8 cellular contexts compared by ENCODE assay signal in genomic region chr2:6917071-6917760, GRCh38. TPM values are rescaled to one million over a fixed set of nuclear protein-coding genes. Genes with fewer than 3 reads are reported as not detected.
DNase-seq lines count a peak whose midpoint lies in the region; ATAC-seq and TF ChIP-seq lines count a peak whose summit lies in the region.

Gene RNF144A, plus strand, starts transcription at chr2:6917412. Its CDS starts 79,515 bp downstream, at chr2:6996927.

- DNase-seq in BE2C (peak; percentile 81), GM19238 (ENCODE audit: insufficient read length, low spot score) (peak; percentile 85), OCI-M1 (lab: John Stamatoyannopoulos, UW) (peak; percentile 75), fibroblast of mammary gland (ENCODE audit: low read depth) (peak; percentile 44)
- peak; percentile 71 for DNase-seq in activated T-helper 1 cell treated with anti-CD3 and anti-CD28 coated beads, Interleukin-12 subunit alpha, Interleukin-12 subunit beta, Interleukin-2, Interleukin-4 antibody, amounts not matched to agents 30 ng/mL and 10 ng/mL and 1 ng/mL, durations not matched to agents 14 hours and 24 hours and 36 hours (ENCODE audit: low spot score)

- H3K4me1 ChIP-seq in BE2C (peaks cover 31% of the 10 kb centered on the region), stomach smooth muscle (ENCODE audit: control insufficient read depth, insufficient read depth, low read length) (peaks cover 13% of the 10 kb centered on the region)

- no peak within 1 kb of the TSS for H3K27ac ChIP-seq in stomach smooth muscle (ENCODE audit: low read length)

- peak within 1 kb of the TSS; percentile 59 for H3K27ac Mint-ChIP-seq in activated T-helper 1 cell treated with anti-CD3 and anti-CD28 coated beads, Interleukin-12 subunit alpha, Interleukin-12 subunit beta, Interleukin-2, Interleukin-4 antibody, amounts not matched to agents 30 ng/mL and 10 ng/mL and 1 ng/mL, durations not matched to agents 14 hours and 24 hours and 36 hours
- peak within 1 kb of the TSS; percentile 53 to 68 (median 56) for H3K27ac Mint-ChIP-seq in nephron

- H3K9me3 ChIP-seq in BE2C = no peaks in the 10 kb centered on the region
- no peaks in the 10 kb centered on the region for H3K9me3 ChIP-seq in stomach smooth muscle (ENCODE audit: control insufficient read depth in 2 of 2, low read length in 2 of 2)

- ATAC-seq in HG03439 (IDR thresholded peaks at IDR 0.05; ENCODE audit: unreplicated experiment) = peak; percentile 88

- no peaks in the 10 kb centered on the region for H3K9me3 Mint-ChIP-seq in activated T-helper 1 cell treated with anti-CD3 and anti-CD28 coated beads, Interleukin-12 subunit alpha, Interleukin-12 subunit beta, Interleukin-2, Interleukin-4 antibody, amounts not matched to agents 30 ng/mL and 10 ng/mL and 1 ng/mL, durations not matched to agents 14 hours and 24 hours and 36 hours
- H3K9me3 Mint-ChIP-seq in nephron = peaks cover 3% of the 10 kb centered on the region

- intact Hi-C loops in activated T-helper 1 cell treated with anti-CD3 and anti-CD28 coated beads, Interleukin-12 subunit alpha, Interleukin-12 subunit beta, Interleukin-2, Interleukin-4 antibody, amounts not matched to agents 30 ng/mL and 10 ng/mL and 1 ng/mL, durations not matched to agents 14 hours and 24 hours and 36 hours (cut with micrococcal nuclease) = loop anchor here (1.0 kb wide), 3 partner anchors 11 to 40 kb away; partner anchors contain the start of gene RSAD2

- H3K4me3 Mint-ChIP-seq in activated T-helper 1 cell treated with anti-CD3 and anti-CD28 coated beads, Interleukin-12 subunit alpha, Interleukin-12 subunit beta, Interleukin-2, Interleukin-4 antibody, amounts not matched to agents 30 ng/mL and 10 ng/mL and 1 ng/mL, durations not matched to agents 14 hours and 24 hours and 36 hours = peak within 1 kb of the TSS; percentile 74
- peak within 1 kb of the TSS; percentile 84 to 87 (median 84) for H3K4me3 Mint-ChIP-seq in nephron

- no peaks in the 10 kb centered on the region; the same call in none of the 2 replicates for H3K36me3 ChIP-seq in BE2C
- no peaks in the 10 kb centered on the region for H3K36me3 ChIP-seq in stomach smooth muscle (ENCODE audit: control insufficient read depth in 2 of 2, insufficient read depth in 2 of 2, low read length in 2 of 2)

- TF ChIP-seq CTCF in BE2C (IDR thresholded peaks at IDR 0.05; ENCODE audit: low read depth, low read length) (peak; percentile 23; the same call in 1 of the 2 replicates), fibroblast of mammary gland (conservative IDR thresholded peaks at IDR 0.05; ENCODE audit: control insufficient read depth, insufficient read depth, low read depth, low read length) (no peak), nephron (IDR thresholded peaks at IDR 0.05; ENCODE audit: unreplicated experiment in 3 of 3) (peak; percentile 41 to 54 (median 42))

- peaks cover 16% of the 10 kb centered on the region for H3K27me3 Mint-ChIP-seq in activated T-helper 1 cell treated with anti-CD3 and anti-CD28 coated beads, Interleukin-12 subunit alpha, Interleukin-12 subunit beta, Interleukin-2, Interleukin-4 antibody, amounts not matched to agents 30 ng/mL and 10 ng/mL and 1 ng/mL, durations not matched to agents 14 hours and 24 hours and 36 hours (ENCODE audit: insufficient read depth)
- H3K27me3 Mint-ChIP-seq in nephron (ENCODE audit: low read depth) = peaks cover 4% of the 10 kb centered on the region

- peak within 1 kb of the TSS; percentile 36 to 55 for H3K9ac ChIP-seq in stomach smooth muscle (ENCODE audit: low read length in 2 of 2)

- H3K4me3 ChIP-seq in BE2C (ENCODE audit: low read depth, low read length) (peak within 1 kb of the TSS; percentile 74), fibroblast of mammary gland (ENCODE audit: control insufficient read depth, low read depth, low read length) (peak within 1 kb of the TSS; percentile 67), stomach smooth muscle (ENCODE audit: low read length in 2 of 2) (peak within 1 kb of the TSS; percentile 50 to 79)

- H3K27me3 ChIP-seq in BE2C = no peaks in the 10 kb centered on the region
- no peaks in the 10 kb centered on the region for H3K27me3 ChIP-seq in stomach smooth muscle (ENCODE audit: control insufficient read depth in 1 of 2, insufficient read depth in 2 of 2, low read length in 2 of 2)

- H3K36me3 Mint-ChIP-seq in activated T-helper 1 cell treated with anti-CD3 and anti-CD28 coated beads, Interleukin-12 subunit alpha, Interleukin-12 subunit beta, Interleukin-2, Interleukin-4 antibody, amounts not matched to agents 30 ng/mL and 10 ng/mL and 1 ng/mL, durations not matched to agents 14 hours and 24 hours and 36 hours (ENCODE audit: low read depth) = peaks cover 9% of the 10 kb centered on the region
- peaks cover 13% of the 10 kb centered on the region for H3K36me3 Mint-ChIP-seq in nephron (ENCODE audit: low read depth)

- peaks cover 52% of the 10 kb centered on the region for H3K4me1 Mint-ChIP-seq in activated T-helper 1 cell treated with anti-CD3 and anti-CD28 coated beads, Interleukin-12 subunit alpha, Interleukin-12 subunit beta, Interleukin-2, Interleukin-4 antibody, amounts not matched to agents 30 ng/mL and 10 ng/mL and 1 ng/mL, durations not matched to agents 14 hours and 24 hours and 36 hours (ENCODE audit: low read depth)
- H3K4me1 Mint-ChIP-seq in nephron = peaks cover 38% of the 10 kb centered on the region

RNA-seq across cellular contexts. Expression of gene RNF144A, which starts in this region (rescaled TPM):
- polyA plus RNA-seq in BE2C (2012; ENCODE audit: insufficient read depth, insufficient read length, low read depth) = 16.6 TPM
- 14.4 and 16.6 TPM in 2 replicates for total RNA-seq in activated T-helper 1 cell treated with anti-CD3 and anti-CD28 coated beads, Interleukin-12 subunit alpha, Interleukin-12 subunit beta, Interleukin-2, Interleukin-4 antibody, amounts not matched to agents 30 ng/mL and 10 ng/mL and 1 ng/mL, durations not matched to agents 14 hours and 24 hours and 36 hours
